Comparison of ENCODE assay signal across 10 cellular contexts in the genomic region with DNA sequence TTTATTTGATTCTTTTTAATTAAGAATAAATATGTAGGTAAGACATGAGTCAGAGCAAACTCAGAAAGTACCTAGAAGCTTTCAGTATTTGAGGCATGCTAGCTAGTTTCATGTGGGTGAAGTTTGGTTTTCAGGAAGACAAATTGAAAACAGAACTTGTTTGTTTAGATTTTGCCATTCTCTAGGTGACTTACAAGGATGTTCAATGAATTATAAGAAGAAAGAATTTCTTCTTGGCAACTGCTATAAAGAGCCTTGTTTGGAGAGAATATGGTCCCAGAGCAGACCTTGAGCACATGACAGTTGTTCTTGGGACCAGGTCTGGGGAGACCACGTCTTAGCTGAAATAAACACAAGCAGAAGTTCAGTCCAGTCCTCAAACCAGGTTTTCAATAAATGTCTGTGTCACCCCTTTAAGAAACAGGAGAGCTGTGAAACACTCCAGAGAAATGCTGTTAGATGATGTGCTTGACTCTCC. TPM values are rescaled to one million over a fixed set of nuclear protein-coding genes. Genes with fewer than 3 reads are reported as not detected.
DNase-seq lines count a peak whose midpoint lies in the region; ATAC-seq and TF ChIP-seq lines count a peak whose summit lies in the region.
"Had no signal": no experiment of that assay in that cellular context is flagged by ENCODE, and none has a peak within 500 bp of the region (broad histone marks: within the 10 kb centered on the region; RNA-seq: fewer than 3 reads in every experiment).

No MANE protein-coding gene starts in this region.

- no peaks in the 10 kb centered on the region for H3K9me3 Mint-ChIP-seq in progenitor cell of endocrine pancreas (ENCODE audit: low read depth)

- ATAC-seq in GM19043 (IDR thresholded peaks at IDR 0.05; ENCODE audit: low read depth, unreplicated experiment) = peak; percentile 66
- peak; percentile 57 for ATAC-seq in HG02763 (IDR thresholded peaks at IDR 0.05; ENCODE audit: unreplicated experiment)
- ATAC-seq in HG03565 (IDR thresholded peaks at IDR 0.05; ENCODE audit: unreplicated experiment) = peak; percentile 83

- no peak overlapping the region for H3K27ac Mint-ChIP-seq in progenitor cell of endocrine pancreas

- peak; percentile 49 for DNase-seq in GM13976 (ENCODE audit: low spot score)
- DNase-seq in head of caudate nucleus = no peak
- DNase-seq in Kasumi-1 (lab: John Stamatoyannopoulos, UW) = no peak
- no peak for DNase-seq in progenitor cell of endocrine pancreas (ENCODE audit: low spot score, unreplicated experiment)
- DNase-seq in NCI-H446 treated with DMSO at 0.1 percent for 48 hours (lab: John Stamatoyannopoulos, UW) = no peak
- DNase-seq: NCI-H2029, Peyer's patch had no signal

- peaks cover 6% of the 10 kb centered on the region for H3K4me1 Mint-ChIP-seq in progenitor cell of endocrine pancreas (ENCODE audit: low read depth)

- H3K4me3 Mint-ChIP-seq in progenitor cell of endocrine pancreas (ENCODE audit: low read depth) = no peak overlapping the region

- intact Hi-C loops in head of caudate nucleus (cut with DNase I) = no loop called here

- H3K36me3 Mint-ChIP-seq in progenitor cell of endocrine pancreas (ENCODE audit: insufficient read depth) = no peaks in the 10 kb centered on the region

- no peak for TF ChIP-seq CTCF in GM13976 (IDR thresholded peaks at IDR 0.05; ENCODE audit: borderline replicate concordance, control extremely low read depth, extremely low read depth, insufficient read depth, missing control alignments)
- TF ChIP-seq CTCF in progenitor cell of endocrine pancreas (IDR thresholded peaks at IDR 0.05; ENCODE audit: unreplicated experiment) = no peak

- no peaks in the 10 kb centered on the region for H3K27me3 Mint-ChIP-seq in progenitor cell of endocrine pancreas

- in situ Hi-C loops in GM13976 (cut with MboI; ENCODE audit: low sequenced_read_pairs, unreplicated experiment) = no loop called here

RNA-seq across cellular contexts. Expression of a gene that starts 38.0 kb away (rescaled TPM):
- total RNA-seq in progenitor cell of endocrine pancreas = not detected in 2 replicates
- total RNA-seq: Peyer's patch had no signal
